In genomic region chr17:64442550-64442971, GRCh38 we compare ENCODE assay signal across 14 cellular contexts. TPM values are rescaled to one million over a fixed set of nuclear protein-coding genes. Genes with fewer than 3 reads are reported as not detected.
DNase-seq lines count a peak whose midpoint lies in the region; ATAC-seq, FAIRE-seq and TF ChIP-seq lines count a peak whose summit lies in the region.
"Had no signal": no experiment of that assay in that cellular context is flagged by ENCODE, and none has a peak within 500 bp of the region (broad histone marks: within the 10 kb centered on the region; RNA-seq: fewer than 3 reads in every experiment).

No MANE protein-coding gene starts in this region.

- peak overlapping the region; percentile 61 for H3K4me2 ChIP-seq in endothelial cell of umbilical vein (ENCODE audit: insufficient read depth, low read length)

- no TSS peak for BruUV-seq in Panc1 (replicated peaks; lab: Mats Ljungman, UMichigan)
- BruUV-seq in endothelial cell of umbilical vein (replicated peaks; lab: Mats Ljungman, UMichigan): no TSS peak

- in situ Hi-C loops in Panc1 (cut with HindIII; ENCODE audit: low pct_unique_long_range_greater_than_20kb, low sequenced_read_pairs): no loop called here

- H3K36me3 ChIP-seq in Panc1 (ENCODE audit: control insufficient read depth, insufficient read depth, low read length): no peaks in the 10 kb centered on the region
- H3K36me3 ChIP-seq in endothelial cell of umbilical vein (ENCODE audit: control insufficient read depth in 2 of 2, extremely low read depth in 1 of 2, insufficient read depth in 2 of 2, low read length in 2 of 2): no peaks in the 10 kb centered on the region
- H3K36me3 ChIP-seq in pancreas: no peaks in the 10 kb centered on the region
- H3K36me3 ChIP-seq in H7 (replicated peaks; ENCODE audit: control insufficient read depth, insufficient read depth, low read length): no peaks in the 10 kb centered on the region
- H3K36me3 ChIP-seq: sigmoid colon, WERI-Rb-1 had no signal

- peak overlapping the region; percentile 83 for H2AFZ ChIP-seq in endothelial cell of umbilical vein (ENCODE audit: low read depth, low read length)

- no peak overlapping the region for H3K9ac ChIP-seq in endothelial cell of umbilical vein (replicated peaks; ENCODE audit: extremely low read depth, insufficient read depth, low read length)

- H4K20me1 ChIP-seq in endothelial cell of umbilical vein (replicated peaks; ENCODE audit: control insufficient read depth, extremely low read depth, insufficient read depth, low read length): no peaks in the 10 kb centered on the region

- no peaks in the 10 kb centered on the region for H3K9me3 ChIP-seq in Panc1 (ENCODE audit: control insufficient read depth, insufficient read depth, low read depth, low read length)
- peaks cover 5% of the 10 kb centered on the region for H3K9me3 ChIP-seq in endothelial cell of umbilical vein (replicated peaks; ENCODE audit: control insufficient read depth, insufficient read depth, low read length)
- no peaks in the 10 kb centered on the region for H3K9me3 ChIP-seq in pancreas

- no peak overlapping the region for H3K4me3 ChIP-seq in Panc1 (ENCODE audit: low read depth in 2 of 2, low read length in 2 of 2)
- no peak overlapping the region for H3K4me3 ChIP-seq in endothelial cell of umbilical vein (replicated peaks in 1 of 3; ENCODE audit: insufficient read depth in 1 of 3, low read depth in 1 of 3, low read length in 3 of 3)
- H3K4me3 ChIP-seq in pancreas: no peak overlapping the region
- H3K4me3 ChIP-seq in foreskin fibroblast (ENCODE audit: low read depth in 1 of 2, low read length in 2 of 2): no peak overlapping the region
- H3K4me3 ChIP-seq in H7 (ENCODE audit: insufficient read depth, low read depth, low read length): no peak overlapping the region
- H3K4me3 ChIP-seq: sigmoid colon, tibial artery had no signal

- WGBS in pancreas, 2 donors: 78 to 81% methylated on average over 3 of the region's 3 CpGs

- POLR2A ChIA-PET in Panc1 (lab: Charles Lee): no interaction called here
- POLR2A ChIA-PET in endothelial cell of umbilical vein (lab: Charles Lee): interaction anchor here (0.7 kb wide), 1 partner anchor 13 kb away, joined by 3 read pairs; no protein-coding TSS in a partner anchor

- H3K27me3 ChIP-seq in Panc1 (ENCODE audit: control insufficient read depth, insufficient read depth, low read length) (no peaks in the 10 kb centered on the region), endothelial cell of umbilical vein (ENCODE audit: control insufficient read depth in 2 of 2, insufficient read depth in 2 of 2, low read length in 2 of 2) (no peaks in the 10 kb centered on the region), pancreas (no peaks in the 10 kb centered on the region), H7 (ENCODE audit: control insufficient read depth, insufficient read depth, low read length) (no peaks in the 10 kb centered on the region)
- H3K27me3 ChIP-seq: sigmoid colon, tibial artery had no signal

- H3K4me1 ChIP-seq in Panc1 (ENCODE audit: control insufficient read depth, insufficient read depth, low read length) (no peaks in the 10 kb centered on the region), endothelial cell of umbilical vein (ENCODE audit: control insufficient read depth, extremely low read depth, insufficient read depth, low read length) (peaks cover 12% of the 10 kb centered on the region), pancreas (no peaks in the 10 kb centered on the region)
- H3K4me1 ChIP-seq: sigmoid colon, tibial artery had no signal

- ATAC-seq in Panc1: peak; percentile 62; the same call in 1 of the 2 replicates
- peak in 3 of 4 donors; percentile 9 to 67 (median 66) for ATAC-seq in pancreas
- no peak for ATAC-seq in HG02884 (IDR thresholded peaks at IDR 0.05; ENCODE audit: unreplicated experiment)

- TF ChIP-seq CTCF in Panc1 (IDR thresholded peaks at IDR 0.05) (no peak), endothelial cell of umbilical vein (IDR thresholded peaks at IDR 0.05; ENCODE audit: extremely low read depth in 1 of 2, insufficient read depth in 1 of 2, low read depth in 1 of 2, low read length in 2 of 2) (no peak), pancreas (IDR thresholded peaks at IDR 0.05) (no peak), foreskin fibroblast (IDR thresholded peaks at IDR 0.05; ENCODE audit: low read depth, low read length) (no peak)

- intact Hi-C loops in Panc1 (cut with micrococcal nuclease; ENCODE audit: unreplicated experiment): no loop called here
- intact Hi-C loops in endothelial cell of umbilical vein (cut with micrococcal nuclease): no loop called here
- intact Hi-C loops in pancreas (cut with DNase I): no loop called here

- H3K27ac ChIP-seq in Panc1 (ENCODE audit: low read length) (no peak overlapping the region), endothelial cell of umbilical vein (ENCODE audit: insufficient read depth, low read depth, low read length) (peak overlapping the region; percentile 2), pancreas (peak overlapping the region in 2 of 4 donors; percentile 24 to 25)
- H3K27ac ChIP-seq: tibial artery, WERI-Rb-1 had no signal

- dilution Hi-C loops in endothelial cell of umbilical vein (cut with MboI; ENCODE audit: extremely low pct_ligation_motif_present, low sequenced_read_pairs): no loop called here

- H3K79me2 ChIP-seq in endothelial cell of umbilical vein (ENCODE audit: control insufficient read depth, insufficient read depth, low read length): no peaks in the 10 kb centered on the region

- TF ChIP-seq POLR2A in GM12891 (IDR thresholded peaks at IDR 0.05; ENCODE audit: low read depth, low read length) (no peak), endothelial cell of umbilical vein (IDR thresholded peaks at IDR 0.05; ENCODE audit: low read depth, low read length) (no peak)

- CTCF ChIA-PET in Panc1 (lab: Charles Lee) (no interaction called here), endothelial cell of umbilical vein (lab: Charles Lee) (interaction anchor here (1.0 to 1.1 kb wide), 3 partner anchors 12 to 48 kb away, joined by 3 to 7 read pairs (median 4); no protein-coding TSS in a partner anchor)

- FAIRE-seq in GM12891 (lab: Jason Lieb, UNC) (no peak), endothelial cell of umbilical vein (lab: Jason Lieb, UNC) (no peak), pancreas (lab: Jason Lieb, UNC) (no peak)
- FAIRE-seq: bronchial epithelial cell had no signal

- no peaks in the 10 kb centered on the region for H3K9me1 ChIP-seq in endothelial cell of umbilical vein (replicated peaks; ENCODE audit: control insufficient read depth, extremely low read depth, insufficient read depth, low read length)

- DNase-seq in GM12891 (ENCODE audit: insufficient read length, low spot score) (no peak), Panc1 (ENCODE audit: low read depth, low spot score) (no peak), endothelial cell of umbilical vein (ENCODE audit: low read depth, low spot score) (no peak), pancreas (no peak), foreskin fibroblast (no peak), epidermal melanocyte (ENCODE audit: insufficient read length, low spot score) (no peak), H7 (no peak)
- DNase-seq: NCI-H446 treated with DMSO at 0.1 percent for 48 hours, WERI-Rb-1 had no signal

RNA-seq across cellular contexts. Expression of gene MILR1, which starts 6.4 kb away (rescaled TPM):
- 2.0 TPM for polyA plus RNA-seq in GM12891 (2012; ENCODE audit: low read depth, missing spikeins)
- total RNA-seq in Panc1 (2021; ENCODE audit: unreplicated experiment) (not detected), endothelial cell of umbilical vein (1.2 and 1.6 TPM in 2 replicates), pancreas (1 to 10 TPM in 4 of 6 donors, under 1 TPM in 2; 0.51 to 6.3 (median 1.1) TPM)
- not detected for polyA plus RNA-seq in Panc1 (2012; ENCODE audit: insufficient read length)
- polyA plus RNA-seq in endothelial cell of umbilical vein (17.8 and 21.6 TPM in 2 replicates), pancreas (1 to 10 TPM; 1.5 to 2.4 TPM)
- polyA plus RNA-seq in endothelial cell of umbilical vein (2011; cell fraction: cytosol; rRNA removed): 16.8 and 17.6 TPM in 2 replicates
- polyA plus RNA-seq in endothelial cell of umbilical vein (2011; cell fraction: nucleus; rRNA removed): 35.9 and 55.9 TPM in 2 replicates
- 7.9 and 12.4 TPM in 2 replicates for polyA plus RNA-seq in endothelial cell of umbilical vein (2012)
- 9.2 and 17.9 TPM in 2 replicates for polyA minus RNA-seq in endothelial cell of umbilical vein
- not detected for polyA minus RNA-seq in endothelial cell of umbilical vein (2011; cell fraction: cytosol; rRNA and poly(A)+ RNA removed)
- polyA minus RNA-seq in endothelial cell of umbilical vein (2011; cell fraction: nucleus; rRNA and poly(A)+ RNA removed): 14.8 and 23.2 TPM in 2 replicates
- total RNA-seq in H7 (2014; rRNA removed; shearing (Covaris generic)): 0.70 and 1.5 TPM in 2 replicates
- total RNA-seq: G401 had no signal

RNA-seq across cellular contexts. Expression of gene PECAM1, which starts 51.9 kb away (rescaled TPM):
- 2.5 TPM for polyA plus RNA-seq in GM12891 (2012; ENCODE audit: low read depth, missing spikeins)
- total RNA-seq in Panc1 (2021; ENCODE audit: unreplicated experiment) (0.57 TPM), endothelial cell of umbilical vein (1,037 and 1,131 TPM in 2 replicates), pancreas (10 to 100 TPM; 14.5 to 54.8 (median 28.7) TPM)
- 0.16 TPM for polyA plus RNA-seq in Panc1 (2012; ENCODE audit: insufficient read length)
- polyA plus RNA-seq in endothelial cell of umbilical vein (621 and 832 TPM in 2 replicates), pancreas (10 to 100 TPM in 1 of 2 donors, 1 to 10 TPM in 1; 8.0 to 15.1 TPM)
- 493 and 552 TPM in 2 replicates for polyA plus RNA-seq in endothelial cell of umbilical vein (2011; cell fraction: cytosol; rRNA removed)
- polyA plus RNA-seq in endothelial cell of umbilical vein (2011; cell fraction: nucleus; rRNA removed): 383 and 504 TPM in 2 replicates
- 893 and 1,063 TPM in 2 replicates for polyA plus RNA-seq in endothelial cell of umbilical vein (2012)
- polyA minus RNA-seq in endothelial cell of umbilical vein: 4,612 and 5,290 TPM in 2 replicates
- not detected for polyA minus RNA-seq in endothelial cell of umbilical vein (2011; cell fraction: cytosol; rRNA and poly(A)+ RNA removed)
- polyA minus RNA-seq in endothelial cell of umbilical vein (2011; cell fraction: nucleus; rRNA and poly(A)+ RNA removed): 645 and 1,088 TPM in 2 replicates
- total RNA-seq in H7 (2014; rRNA removed; shearing (Covaris generic)): under 0.01 and 0.03 TPM in 2 replicates
- total RNA-seq: G401 had no signal

RNA-seq across cellular contexts. Expression of gene POLG2, which starts 54.3 kb away (rescaled TPM):
- polyA plus RNA-seq in GM12891 (2012; ENCODE audit: low read depth, missing spikeins): 10.8 TPM
- 19.6 TPM for total RNA-seq in Panc1 (2021; ENCODE audit: unreplicated experiment)
- 7.7 TPM for polyA plus RNA-seq in Panc1 (2012; ENCODE audit: insufficient read length)
- 18.6 and 20.3 TPM in 2 replicates for total RNA-seq in endothelial cell of umbilical vein
- polyA plus RNA-seq in endothelial cell of umbilical vein: 3.9 and 6.5 TPM in 2 replicates
- 5.9 and 6.2 TPM in 2 replicates for polyA plus RNA-seq in endothelial cell of umbilical vein (2011; cell fraction: cytosol; rRNA removed)
- 35.3 and 42.4 TPM in 2 replicates for polyA plus RNA-seq in endothelial cell of umbilical vein (2011; cell fraction: nucleus; rRNA removed)
- polyA plus RNA-seq in endothelial cell of umbilical vein (2012): 12.0 and 14.3 TPM in 2 replicates
- polyA minus RNA-seq in endothelial cell of umbilical vein: 9.1 and 9.4 TPM in 2 replicates
- 5.4 TPM for polyA minus RNA-seq in endothelial cell of umbilical vein (2011; cell fraction: cytosol; rRNA and poly(A)+ RNA removed)
- polyA minus RNA-seq in endothelial cell of umbilical vein (2011; cell fraction: nucleus; rRNA and poly(A)+ RNA removed): 20.6 and 24.3 TPM in 2 replicates
- total RNA-seq in pancreas: 10 to 100 TPM in 1 of 6 donors, 1 to 10 TPM in 5; 4.8 to 12.9 (median 6.9) TPM
- 10 to 100 TPM in 1 of 2 donors, 1 to 10 TPM in 1; 9.6 to 12.1 TPM for polyA plus RNA-seq in pancreas
- 42.3 and 47.8 TPM in 2 replicates for total RNA-seq in H7 (2014; rRNA removed; shearing (Covaris generic))

Comparison
In these comparisons a context has a peak if more than half of its experiments do, and no peak if none do; other contexts are left out.
1. RNA of gene PECAM1, which starts 51.9 kb away (total RNA-seq): 1,037 to 1,131 TPM in endothelial cell of umbilical vein; 14.5 to 54.8 TPM in pancreas, 0.57 TPM in Panc1 (single experiment) and under 0.01 to 0.03 TPM in H7; every median in the first group is over 10 times any median in the second.